In the genomic region with DNA sequence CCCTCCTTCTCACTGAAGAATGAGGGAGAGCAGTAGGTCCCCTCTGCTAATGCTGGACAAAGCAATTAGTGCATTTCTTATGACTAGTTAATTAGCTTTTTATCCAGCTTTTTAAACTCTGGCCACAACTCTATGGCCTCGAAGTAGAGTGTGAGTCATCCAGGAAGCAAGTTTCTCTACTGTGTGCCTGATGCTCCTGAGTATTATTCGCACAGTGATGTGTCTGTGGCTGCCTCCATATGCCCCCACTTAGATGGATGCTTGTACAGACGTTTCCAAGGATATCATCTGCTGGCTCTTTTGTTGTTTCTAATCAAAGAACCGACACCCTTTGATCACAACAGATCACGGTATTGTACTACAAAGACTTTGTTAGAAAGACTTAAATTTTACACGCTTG, we compare ENCODE assay signal across 14 cellular contexts. TPM values are rescaled to one million over a fixed set of nuclear protein-coding genes. Genes with fewer than 3 reads are reported as not detected.
DNase-seq lines count a peak whose midpoint lies in the region; ATAC-seq and TF ChIP-seq lines count a peak whose summit lies in the region.
"Had no signal": no experiment of that assay in that cellular context is flagged by ENCODE, and none has a peak within 500 bp of the region (broad histone marks: within the 10 kb centered on the region; RNA-seq: fewer than 3 reads in every experiment).

No MANE protein-coding gene starts in this region.

- no peaks in the 10 kb centered on the region for H3F3A ChIP-seq in Loucy (ENCODE audit: low read depth)

- TF ChIP-seq EP300 in tibial nerve (IDR thresholded peaks at IDR 0.05): no peak

- H3K9ac ChIP-seq in Loucy (ENCODE audit: low read depth, low read length, poor library complexity, severe bottlenecking): peak overlapping the region; percentile 10

- H3K9me3 ChIP-seq in Loucy (ENCODE audit: insufficient read depth, low read depth, low read length): no peaks in the 10 kb centered on the region
- H3K9me3 ChIP-seq in mucosa of descending colon: no peaks in the 10 kb centered on the region
- no peaks in the 10 kb centered on the region for H3K9me3 ChIP-seq in tibial nerve
- H3K9me3 ChIP-seq in BE2C: no peaks in the 10 kb centered on the region
- H3K9me3 ChIP-seq: psoas muscle had no signal

- H4K20me1 ChIP-seq in Loucy (ENCODE audit: insufficient read depth, low read length, poor library complexity, severe bottlenecking): no peaks in the 10 kb centered on the region

- peak overlapping the region; percentile 36; the same call in 1 of the 2 replicates for H2AFZ ChIP-seq in Loucy (ENCODE audit: low read length)

- H3K4me1 ChIP-seq in Loucy (ENCODE audit: insufficient read depth, low read length, poor library complexity, severe bottlenecking) (peaks cover 40% of the 10 kb centered on the region), mucosa of descending colon (ENCODE audit: low read depth) (peaks cover 8% of the 10 kb centered on the region), tibial nerve (no peaks in the 10 kb centered on the region), BE2C (no peaks in the 10 kb centered on the region)
- H3K4me1 ChIP-seq: psoas muscle had no signal

- TF ChIP-seq CTCF in Loucy (conservative IDR thresholded peaks at IDR 0.05; ENCODE audit: low read length): no peak
- no peak for TF ChIP-seq CTCF in mucosa of descending colon (IDR thresholded peaks at IDR 0.05)
- TF ChIP-seq CTCF in tibial nerve (IDR thresholded peaks at IDR 0.05): no peak
- no peak for TF ChIP-seq CTCF in BE2C (IDR thresholded peaks at IDR 0.05; ENCODE audit: low read depth, low read length)

- intact Hi-C loops in mucosa of descending colon (cut with DNase I, micrococcal nuclease): no loop called here

- no peaks in the 10 kb centered on the region for H3K27me3 ChIP-seq in Loucy (ENCODE audit: insufficient read depth, low read length, poor library complexity, severe bottlenecking)
- no peaks in the 10 kb centered on the region for H3K27me3 ChIP-seq in tibial nerve
- H3K27me3 ChIP-seq in BE2C: no peaks in the 10 kb centered on the region; the same call in 1 of the 2 replicates

- TF ChIP-seq POLR2A in tibial nerve (IDR thresholded peaks at IDR 0.05): no peak

- peak; percentile 37 for DNase-seq in DMS153 treated with DMSO at 0.1 percent for 48 hours (lab: John Stamatoyannopoulos, UW; ENCODE audit: unreplicated experiment)
- DNase-seq in astrocyte of the hippocampus (ENCODE audit: low read depth, low spot score): peak; percentile 46
- DNase-seq in mucosa of descending colon: no peak
- DNase-seq in tibial nerve (ENCODE audit: low spot score in 2 of 2): no peak
- DNase-seq in stimulated activated CD4-positive, alpha-beta T cell treated with anti-CD3 and anti-CD28 coated beads, Interleukin-4, amount 100 ng/mL, for 4 hours: no peak
- no peak for DNase-seq in SIG-M5 treated with dmso at 0.1 percent for 504 hours (lab: John Stamatoyannopoulos, UW; ENCODE audit: unreplicated experiment)
- DNase-seq in BE2C: no peak
- DNase-seq: activated CD4-positive, alpha-beta T cell treated with anti-CD3 and anti-CD28 coated beads, Interleukin-2, amount 10 ng/mL, durations not matched to agents 7 days and 5 days; effector CD4-positive, alpha-beta T cell; hippocampal formation; NCI-H1092; NCI-H524; psoas muscle had no signal

- peak; percentile 82 for ATAC-seq in mucosa of descending colon
- ATAC-seq: psoas muscle had no signal

- 65 to 69% methylated on average over 6 of the region's 6 CpGs for WGBS in tibial nerve, 2 donors

- H3K27ac ChIP-seq in tibial nerve: no peak overlapping the region
- H3K27ac ChIP-seq: psoas muscle had no signal

- H3K9me2 ChIP-seq in Loucy (replicated peaks; ENCODE audit: low read depth, low read length): no peaks in the 10 kb centered on the region

- peaks cover 41% of the 10 kb centered on the region for H3K79me2 ChIP-seq in Loucy (ENCODE audit: insufficient read depth, low read length)

- H3K4me2 ChIP-seq in Loucy (ENCODE audit: low read depth, low read length, poor library complexity, severe bottlenecking): peak overlapping the region; percentile 56

- H3K4me3 ChIP-seq in Loucy (ENCODE audit: low read length, poor library complexity, severe bottlenecking): peak overlapping the region; percentile 9
- no peak overlapping the region for H3K4me3 ChIP-seq in mucosa of descending colon
- H3K4me3 ChIP-seq in tibial nerve: no peak overlapping the region
- H3K4me3 ChIP-seq in BE2C (ENCODE audit: low read depth, low read length): no peak overlapping the region
- H3K4me3 ChIP-seq: psoas muscle had no signal

- H3K36me3 ChIP-seq in Loucy (ENCODE audit: insufficient read depth, low read length): no peaks in the 10 kb centered on the region
- H3K36me3 ChIP-seq in mucosa of descending colon (ENCODE audit: low read depth): no peaks in the 10 kb centered on the region
- H3K36me3 ChIP-seq in tibial nerve: no peaks in the 10 kb centered on the region
- no peaks in the 10 kb centered on the region for H3K36me3 ChIP-seq in BE2C

RNA-seq across cellular contexts. Expression of a gene that starts 12.9 kb away (rescaled TPM):
- total RNA-seq in mucosa of descending colon: 10 to 100 TPM; 18.7 to 41.5 (median 27.6) TPM
- 10 to 100 TPM in 1 of 4 donors, 1 to 10 TPM in 3; 3.9 to 12.6 (median 7.0) TPM for total RNA-seq in tibial nerve
- not detected for polyA plus RNA-seq in BE2C (2012; ENCODE audit: insufficient read depth, insufficient read length, low read depth)

Comparison
In these comparisons a context has a peak if more than half of its experiments do, and no peak if none do; other contexts are left out.
1. DNase-seq: peak in DMS153 treated with DMSO at 0.1 percent for 48 hours (single experiment) and astrocyte of the hippocampus (single experiment); none in mucosa of descending colon (0 of 3), tibial nerve (0 of 2), stimulated activated CD4-positive, alpha-beta T cell treated with anti-CD3 and anti-CD28 coated beads, Interleukin-4, amount 100 ng/mL, for 4 hours (0 of 2), SIG-M5 treated with dmso at 0.1 percent for 504 hours (single experiment) and BE2C (single experiment).